8 cellular contexts compared by ENCODE assay signal in the genomic region with DNA sequence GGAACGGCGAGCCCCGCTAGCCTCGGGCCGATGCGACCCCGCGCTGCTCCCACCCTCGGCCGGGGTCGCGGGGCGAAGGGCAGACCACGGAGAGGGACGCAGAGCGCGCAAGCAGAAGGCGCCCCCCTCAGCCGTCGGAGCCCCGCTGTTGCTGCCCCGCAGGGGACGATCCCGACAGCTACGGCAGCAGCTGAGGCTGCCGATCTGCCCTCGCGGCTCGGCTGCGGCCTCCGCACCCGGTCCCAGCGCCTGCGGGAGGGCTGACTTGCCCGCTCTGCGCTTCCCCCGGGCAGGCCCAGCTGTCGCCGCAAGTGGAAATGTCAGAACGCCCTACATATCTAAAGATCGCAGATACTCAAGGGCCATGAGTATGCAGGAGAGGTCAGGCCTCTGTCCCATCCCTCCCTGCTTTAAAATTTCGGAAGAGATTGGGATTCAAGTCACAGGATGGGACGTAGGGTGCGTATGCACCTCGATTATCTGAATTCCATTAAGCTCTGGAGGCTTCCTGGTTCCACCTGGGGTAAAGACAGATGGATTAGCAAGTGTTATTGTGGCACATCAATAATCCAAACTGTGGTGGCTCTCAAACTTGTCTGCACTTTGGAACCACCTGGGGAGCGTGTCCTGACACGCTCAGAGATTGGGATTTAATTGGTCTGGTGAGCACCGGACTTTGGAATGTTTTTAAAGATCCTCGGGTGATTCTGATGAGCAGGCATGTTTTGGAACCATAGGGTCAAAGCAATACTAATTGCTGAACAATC. TPM values are rescaled to one million over a fixed set of nuclear protein-coding genes. Genes with fewer than 3 reads are reported as not detected.
DNase-seq lines count a peak whose midpoint lies in the region; ATAC-seq lines count a peak whose summit lies in the region.

Gene CRPPA, minus strand, starts transcription at position 206 of the 767 bp plus-strand sequence. CDS start 216 bp downstream, outside the sequence.

- peak within 1 kb of the TSS; percentile 93 for H3K27ac ChIP-seq in muscle layer of duodenum (ENCODE audit: low read length)

- no peaks in the 10 kb centered on the region for H3K27me3 ChIP-seq in muscle layer of duodenum (ENCODE audit: low read depth, low read length)

- ATAC-seq in HG02852 (IDR thresholded peaks at IDR 0.05; ENCODE audit: unreplicated experiment) (peak; percentile 43), esophagus mucosa (peak; percentile 47)

- DNase-seq in DMS153 treated with DMSO at 0.1 percent for 48 hours (lab: John Stamatoyannopoulos, UW; ENCODE audit: unreplicated experiment) (peak; percentile 39), DMS153 (lab: John Stamatoyannopoulos, UW) (no peak), NCI-H345 (lab: John Stamatoyannopoulos, UW) (peak; percentile 22), activated T-cell treated with anti-CD3 and anti-CD28 coated beads for 24 hours (ENCODE audit: low read depth) (peak; percentile 14), superior temporal gyrus (ENCODE audit: extremely low spot score) (peak; percentile 61)

- peaks cover 0 to 17% of the 10 kb centered on the region in 2 donors for H3K4me1 ChIP-seq in muscle layer of duodenum (ENCODE audit: control insufficient read depth in 1 of 2, insufficient read depth in 2 of 2, low read length in 2 of 2)

- H3K36me3 ChIP-seq in muscle layer of duodenum (ENCODE audit: control insufficient read depth in 1 of 2, insufficient read depth in 2 of 2, low read length in 2 of 2): peaks cover 0 to 9% of the 10 kb centered on the region in 2 donors

- peak within 1 kb of the TSS; percentile 75 to 85 for H3K4me3 ChIP-seq in muscle layer of duodenum (ENCODE audit: low read depth in 1 of 2, low read length in 2 of 2)

- no peaks in the 10 kb centered on the region for H3K9me3 ChIP-seq in muscle layer of duodenum (ENCODE audit: control insufficient read depth in 1 of 2, low read length in 2 of 2)

RNA-seq across cellular contexts. Expression of gene CRPPA, which starts in this region (rescaled TPM):
- total RNA-seq in esophagus mucosa: 0.80 TPM

Comparison
In these comparisons a context has a peak if more than half of its experiments do, and no peak if none do; other contexts are left out.
1. Peak in ATAC-seq in esophagus mucosa; RNA of the gene not detected or under 1 TPM.